Comparison of ENCODE assay signal across 28 cellular contexts in genomic region chr6:47932575-47932974, GRCh38.
"Had no signal": no experiment of that assay in that cellular context is flagged by ENCODE, and none has a peak within 500 bp of the region (broad histone marks: within the 10 kb centered on the region; RNA-seq: fewer than 3 reads in every experiment).

No MANE protein-coding gene starts in this region.

- H3K27me3 ChIP-seq: heart right ventricle, hepatocyte, neural progenitor cell, neutrophil, ovary, tibial nerve, upper lobe of left lung, vagina had no signal

- H3K9me3 ChIP-seq: heart right ventricle, lower lobe of right lung, neutrophil, ovary, tibial nerve, upper lobe of left lung, vagina had no signal

- DNase-seq: heart right ventricle; islet precursor cell; lower lobe of right lung; mammary epithelial cell; mesenchymal stem cell; naive B cell; natural killer cell; nephron progenitor cell; occipital lobe; ovary; right cardiac atrium; stimulated activated CD4-positive, alpha-beta T cell treated with anti-CD3 and anti-CD28 coated beads, Interleukin-1b, Interleukin-23, amount 100 ng/mL, for 48 hours; stimulated activated CD4-positive, alpha-beta T cell treated with anti-CD3 and anti-CD28 coated beads, Interleukin-2, amount 100 ng/mL, for 48 hours; stimulated activated CD4-positive, alpha-beta T cell treated with anti-CD3 and anti-CD28 coated beads, Interleukin-4, amount 100 ng/mL, for 4 hours; stimulated activated CD8-positive, alpha-beta memory T cell treated with anti-CD3 and anti-CD28 coated beads, Interleukin-4, amount 100 ng/mL, for 48 hours; stimulated activated naive CD4-positive, alpha-beta T cell treated with Interleukin-2 at 50 U/mL for 16 hours; stimulated activated naive CD8-positive, alpha-beta T cell treated with anti-CD3 and anti-CD28 coated beads, Interleukin-15, amount 100 ng/mL, for 72 hours; substantia nigra; upper lobe of left lung had no signal

- H3K79me2 ChIP-seq: hepatocyte had no signal

- H3K36me3 ChIP-seq: heart right ventricle, lower lobe of right lung, neural progenitor cell, neutrophil, ovary, tibial nerve, upper lobe of left lung, vagina had no signal

- ATAC-seq: left lobe of liver; lower lobe of right lung; natural killer cell; right cardiac atrium; sciatic nerve; stimulated activated memory B cell treated with anti-CD40 and anti-IgM and Interleukin-4, amounts not matched to agents 10 μg/mL and 1 μg/mL and 100 μg/mL, for 72 hours; stimulated activated naive CD8-positive, alpha-beta T cell treated with anti-CD3 and anti-CD28 coated beads, Interleukin-15, amount 100 ng/mL, for 72 hours had no signal

- H3K4me1 ChIP-seq: lower lobe of right lung, neural progenitor cell, vagina had no signal

- H3K27ac ChIP-seq: hepatocyte, lower lobe of right lung, neural progenitor cell, neutrophil, ovary, skin epidermis, tibial nerve, upper lobe of left lung, vagina had no signal

- H3K4me2 ChIP-seq: hepatocyte, neural progenitor cell had no signal

- H3K4me3 ChIP-seq: heart right ventricle, hepatocyte, lower lobe of right lung, neural progenitor cell, ovary, skin epidermis, tibial nerve, upper lobe of left lung, vagina had no signal

- H2AFZ ChIP-seq: hepatocyte, neural progenitor cell had no signal
